In genomic region chrX:110403839-110404238, GRCh38 we compare ENCODE assay signal across 1 cellular context.
TF ChIP-seq lines count a peak whose summit lies in the region.

No MANE protein-coding gene starts in this region.

TF ChIP-seq in endothelial cell of umbilical vein, 7 proteins besides CTCF, POLR2A, EP300 and RAD21:
- TF ChIP-seq MYC (IDR thresholded peaks at IDR 0.05; ENCODE audit: low read depth, low read length) (no peak), EZH2 (IDR thresholded peaks at IDR 0.05; ENCODE audit: borderline replicate concordance, low read depth, low read length, severe bottlenecking) (no peak), POLR2AphosphoS5 (IDR thresholded peaks at IDR 0.05; ENCODE audit: insufficient read depth, low read depth, low read length) (no peak), MAX (IDR thresholded peaks at IDR 0.05; ENCODE audit: insufficient read depth, insufficient read length) (no peak), JUN (IDR thresholded peaks at IDR 0.05; ENCODE audit: borderline replicate concordance, insufficient read depth, insufficient read length, low read depth) (no peak), FOS (IDR thresholded peaks at IDR 0.05; ENCODE audit: borderline replicate concordance, insufficient read depth, low read length) (no peak)
